In genomic region chr2:240997856-240998705, GRCh38 we compare ENCODE assay signal across 8 cellular contexts. TPM values are rescaled to one million over a fixed set of nuclear protein-coding genes. Genes with fewer than 3 reads are reported as not detected.
DNase-seq lines count a peak whose midpoint lies in the region; ATAC-seq and TF ChIP-seq lines count a peak whose summit lies in the region.

SNED1 (plus strand) TSS chr2:240998618; CDS start chr2:240998838, 220 bp downstream.

- H3K4me3 ChIP-seq in left lung: peak within 1 kb of the TSS; percentile 47 to 55

- peaks cover 12 to 55% of the 10 kb centered on the region in 2 donors for H3K4me1 ChIP-seq in left lung

- DNase-seq in GM04504 (ENCODE audit: low read depth) (peak; percentile 38), NCI-H1105 treated with DMSO at 0.1 percent for 48 hours (lab: John Stamatoyannopoulos, UW) (peak; percentile 15), dermis blood vessel endothelial cell (peak; percentile 90), left lung (peak; percentile 89 to 95), NCI-H1436 treated with DMSO at 0.1 percent for 48 hours (lab: John Stamatoyannopoulos, UW) (no peak)
- DNase-seq in activated CD4-positive, alpha-beta T cell treated with anti-CD3 and anti-CD28 coated beads for 48 hours: peak; percentile 60
- DNase-seq in stimulated activated CD4-positive, alpha-beta T cell treated with anti-CD3 and anti-CD28 coated beads, Interleukin-4, amount 100 ng/mL, for 24 hours: peak; percentile 40

- peaks cover 0 to 27% of the 10 kb centered on the region in 2 donors for H3K27me3 ChIP-seq in left lung

- intact Hi-C loops in left lung (cut with DNase I): no loop called here

- no peak for TF ChIP-seq CTCF in left lung (IDR thresholded peaks at IDR 0.05)

- peak within 1 kb of the TSS; percentile 73 to 82 for H3K27ac ChIP-seq in left lung

- ATAC-seq in left lung: peak; percentile 87
- no peak for ATAC-seq in HG03439 (IDR thresholded peaks at IDR 0.05; ENCODE audit: unreplicated experiment)

- H3K9me3 ChIP-seq in left lung: no peaks in the 10 kb centered on the region

- H3K36me3 ChIP-seq in left lung: peaks cover 0 to 4% of the 10 kb centered on the region in 2 donors

RNA-seq across cellular contexts. Expression of gene SNED1, which starts in this region (rescaled TPM):
- 23.4 and 25.2 TPM in 2 replicates for total RNA-seq in dermis blood vessel endothelial cell
- total RNA-seq in left lung: 10 to 100 TPM; 36.4 to 48.2 TPM
